18 cellular contexts compared by ENCODE assay signal in the genomic region with DNA sequence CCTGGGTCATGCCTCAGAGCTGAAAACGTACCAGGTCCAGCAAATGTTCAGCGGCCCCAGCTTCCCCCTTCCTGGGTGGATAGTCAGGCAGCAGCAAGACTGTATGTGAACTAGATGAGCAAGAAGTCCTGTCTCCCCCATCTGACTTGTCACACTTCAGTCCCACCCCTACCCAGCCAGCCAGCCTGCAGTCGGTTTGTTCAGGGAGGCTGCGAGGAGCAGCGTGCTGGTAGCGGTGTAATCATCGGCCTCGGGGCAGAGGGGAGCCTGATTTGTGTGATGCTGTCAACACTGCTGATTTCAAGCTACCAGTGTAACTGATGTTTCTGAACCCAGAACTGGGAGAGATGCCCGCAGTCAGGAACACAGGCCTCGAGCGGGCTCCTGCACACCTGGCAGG. TPM values are rescaled to one million over a fixed set of nuclear protein-coding genes. Genes with fewer than 3 reads are reported as not detected.
"Had no signal": no experiment of that assay in that cellular context is flagged by ENCODE, and none has a peak within 500 bp of the region (broad histone marks: within the 10 kb centered on the region; RNA-seq: fewer than 3 reads in every experiment).

No MANE protein-coding gene starts in this region.

- H3K9me3 ChIP-seq: colonic mucosa, gastrocnemius medialis had no signal

- H3K79me2 ChIP-seq: parathyroid adenoma had no signal

- H3K27me3 Mint-ChIP-seq: activated B cell treated with CpG ODN at 0.5 μM for 24 hours; activated CD4-positive, alpha-beta memory T cell treated with anti-CD3 and anti-CD28 coated beads for 36 hours; activated naive CD8-positive, alpha-beta T cell treated with anti-CD3 and anti-CD28 coated beads, Interleukin-2, amount 10 ng/mL, durations not matched to agents 7 days and 5 days; brain; naive thymus-derived CD8-positive, alpha-beta T cell had no signal

- H3K36me3 Mint-ChIP-seq: activated CD8-positive, alpha-beta memory T cell treated with anti-CD3 and anti-CD28 coated beads, Interleukin-2, amount 10 ng/mL, durations not matched to agents 7 days and 5 days had no signal

- H2AFZ ChIP-seq: parathyroid adenoma had no signal

- H3K4me3 Mint-ChIP-seq: activated B cell treated with CpG ODN at 0.5 μM for 24 hours; activated CD4-positive, alpha-beta memory T cell treated with anti-CD3 and anti-CD28 coated beads for 36 hours; activated CD8-positive, alpha-beta memory T cell treated with anti-CD3 and anti-CD28 coated beads, Interleukin-2, amount 10 ng/mL, durations not matched to agents 7 days and 5 days; activated naive CD8-positive, alpha-beta T cell treated with anti-CD3 and anti-CD28 coated beads, Interleukin-2, amount 10 ng/mL, durations not matched to agents 7 days and 5 days; brain; memory B cell; naive thymus-derived CD8-positive, alpha-beta T cell; T-helper 2 cell treated with Interferon-gamma antibody and Interleukin-4, amounts not matched to agents 5 μg/mL and 100 μg/mL, for 36 hours had no signal

- ATAC-seq: activated CD8-positive, alpha-beta memory T cell treated with anti-CD3 and anti-CD28 coated beads, Interleukin-2, amount 10 ng/mL, durations not matched to agents 7 days and 5 days; gastrocnemius medialis; naive thymus-derived CD8-positive, alpha-beta T cell had no signal

- H3K27ac Mint-ChIP-seq: activated B cell treated with CpG ODN at 0.5 μM for 24 hours; activated CD4-positive, alpha-beta memory T cell treated with anti-CD3 and anti-CD28 coated beads for 36 hours; activated CD8-positive, alpha-beta memory T cell treated with anti-CD3 and anti-CD28 coated beads, Interleukin-2, amount 10 ng/mL, durations not matched to agents 7 days and 5 days; memory B cell; T-helper 2 cell treated with Interferon-gamma antibody and Interleukin-4, amounts not matched to agents 5 μg/mL and 100 μg/mL, for 36 hours had no signal

- H3K9ac ChIP-seq: parathyroid adenoma had no signal

- H3K27ac ChIP-seq: colonic mucosa, gastrocnemius medialis, parathyroid adenoma had no signal

- DNase-seq: activated B cell treated with CpG ODN at 0.5 μM for 24 hours; activated CD4-positive, alpha-beta memory T cell treated with anti-CD3 and anti-CD28 coated beads for 36 hours; activated CD4-positive, alpha-beta T cell treated with anti-CD3 and anti-CD28 coated beads for 4 hours; activated CD8-positive, alpha-beta memory T cell treated with anti-CD3 and anti-CD28 coated beads, Interleukin-2, amount 10 ng/mL, durations not matched to agents 7 days and 5 days; activated naive CD4-positive, alpha-beta T cell; activated naive CD8-positive, alpha-beta T cell treated with anti-CD3 and anti-CD28 coated beads, Interleukin-2, amount 10 ng/mL, durations not matched to agents 7 days and 5 days; caudate nucleus; colonic mucosa; gastrocnemius medialis; kidney glomerular epithelial cell; naive thymus-derived CD8-positive, alpha-beta T cell; stimulated activated naive CD4-positive, alpha-beta T cell had no signal

- H3K27me3 ChIP-seq: colonic mucosa, gastrocnemius medialis had no signal

- H3K9me3 Mint-ChIP-seq: activated B cell treated with CpG ODN at 0.5 μM for 24 hours; activated CD4-positive, alpha-beta memory T cell treated with anti-CD3 and anti-CD28 coated beads for 36 hours; activated naive CD8-positive, alpha-beta T cell treated with anti-CD3 and anti-CD28 coated beads, Interleukin-2, amount 10 ng/mL, durations not matched to agents 7 days and 5 days; memory B cell; naive thymus-derived CD8-positive, alpha-beta T cell; T-helper 2 cell treated with Interferon-gamma antibody and Interleukin-4, amounts not matched to agents 5 μg/mL and 100 μg/mL, for 36 hours had no signal

- H3K4me1 Mint-ChIP-seq: brain had no signal

- H3K4me1 ChIP-seq: colonic mucosa, gastrocnemius medialis, parathyroid adenoma had no signal

- H3K4me3 ChIP-seq: colonic mucosa, gastrocnemius medialis had no signal

- FAIRE-seq: endometrium, urothelium cell line had no signal

RNA-seq across cellular contexts. Expression of a gene that starts 45.3 kb away (rescaled TPM):
- total RNA-seq: naive thymus-derived CD8-positive, alpha-beta T cell had no signal
